Comparison of ENCODE assay signal across 8 cellular contexts in genomic region chr16:87766485-87766797, GRCh38. TPM values are rescaled to one million over a fixed set of nuclear protein-coding genes. Genes with fewer than 3 reads are reported as not detected.
DNase-seq lines count a peak whose midpoint lies in the region; ATAC-seq and TF ChIP-seq lines count a peak whose summit lies in the region.

No MANE protein-coding gene starts in this region.

- H3K9ac ChIP-seq in HCT116 (ENCODE audit: low read length): peak overlapping the region; percentile 86

- H3K9me2 ChIP-seq in HCT116 (ENCODE audit: insufficient read depth) (no peaks in the 10 kb centered on the region), hepatocyte (replicated peaks; ENCODE audit: insufficient read depth) (no peaks in the 10 kb centered on the region)

- H2AFZ ChIP-seq in HCT116 (ENCODE audit: low read depth, low read length, poor library complexity, severe bottlenecking) (no peak overlapping the region), hepatocyte (peak overlapping the region; percentile 77)

- 84% methylated on average over 17 of the region's 17 CpGs for WGBS in hepatocyte (ENCODE audit: low lambda C conversion rate, missing lambda C conversion rate)

- intact Hi-C loops in HCT116 (cut with micrococcal nuclease): no loop called here
- intact Hi-C loops in activated CD8-positive, alpha-beta T cell treated with anti-CD3 and anti-CD28 coated beads for 36 hours (cut with micrococcal nuclease): no loop called here

- peaks cover 31% of the 10 kb centered on the region for H3K36me3 Mint-ChIP-seq in activated CD8-positive, alpha-beta T cell treated with anti-CD3 and anti-CD28 coated beads for 36 hours (ENCODE audit: low read depth)

- TF ChIP-seq RAD21 in HCT116 (IDR thresholded peaks at IDR 0.05; ENCODE audit: low read depth): no peak

- peak overlapping the region; percentile 80 to 100 for H3K4me3 ChIP-seq in HCT116 (replicated peaks in 1 of 2; ENCODE audit: low read depth in 1 of 2, low read length in 2 of 2)
- H3K4me3 ChIP-seq in hepatocyte: peak overlapping the region; percentile 93
- H3K4me3 ChIP-seq in skin epidermis: peak overlapping the region; percentile 74 to 100 (median 90)

- H3K9me3 Mint-ChIP-seq in activated CD8-positive, alpha-beta T cell treated with anti-CD3 and anti-CD28 coated beads for 36 hours: no peaks in the 10 kb centered on the region

- H3K4me1 Mint-ChIP-seq in activated CD8-positive, alpha-beta T cell treated with anti-CD3 and anti-CD28 coated beads for 36 hours (ENCODE audit: low read depth): peaks cover 27% of the 10 kb centered on the region

- peak overlapping the region; percentile 93 for H3K27ac Mint-ChIP-seq in activated CD8-positive, alpha-beta T cell treated with anti-CD3 and anti-CD28 coated beads for 36 hours

- H3K27ac ChIP-seq in HCT116 (ENCODE audit: low read depth, low read length) (peak overlapping the region; percentile 68), hepatocyte (peak overlapping the region; percentile 93), skin epidermis (peak overlapping the region; percentile 63 to 96 (median 90))

- no peak for ATAC-seq in HCT116
- ATAC-seq in activated CD8-positive, alpha-beta T cell treated with anti-CD3 and anti-CD28 coated beads for 36 hours: no peak

- BruUV-seq in HCT116 (replicated peaks; lab: Mats Ljungman, UMichigan): no TSS peak

- no peak for TF ChIP-seq POLR2A in HCT116 (IDR thresholded peaks at IDR 0.05; ENCODE audit: borderline replicate concordance, extremely low read depth, insufficient read depth, insufficient read length)

- no peaks in the 10 kb centered on the region for H3K27me3 Mint-ChIP-seq in activated CD8-positive, alpha-beta T cell treated with anti-CD3 and anti-CD28 coated beads for 36 hours

- H3K4me1 ChIP-seq in HCT116 (ENCODE audit: control insufficient read depth in 1 of 2, insufficient read depth in 2 of 2, low read length in 2 of 2): peaks cover 13 to 29% of the 10 kb centered on the region in 2 experiments
- H3K4me1 ChIP-seq in hepatocyte (ENCODE audit: insufficient read depth): peaks cover 5% of the 10 kb centered on the region

- H3K4me3 Mint-ChIP-seq in activated CD8-positive, alpha-beta T cell treated with anti-CD3 and anti-CD28 coated beads for 36 hours: peak overlapping the region; percentile 86

- H3K79me2 ChIP-seq in HCT116 (ENCODE audit: insufficient read depth, low read length) (peaks cover 45% of the 10 kb centered on the region), hepatocyte (peaks cover 34% of the 10 kb centered on the region)

- CTCF ChIA-PET in HCT116 (lab: Charles Lee): interaction anchor here (0.6 to 2.0 kb wide), 3 partner anchors 11 to 105 kb away, joined by 3 to 13 read pairs (median 11); no protein-coding TSS in a partner anchor
- CTCF ChIA-PET in activated CD8-positive, alpha-beta T cell treated with anti-CD3 and anti-CD28 coated beads for 36 hours (lab: Charles Lee): interaction anchor here (0.6 to 3.8 kb wide), 5 partner anchors 13 to 131 kb away, joined by 3 to 36 read pairs (median 20); no protein-coding TSS in a partner anchor

- H3K4me2 ChIP-seq in HCT116 (ENCODE audit: low read length) (peak overlapping the region; percentile 91), hepatocyte (peak overlapping the region; percentile 87)

- DNase-seq in HCT116 (ENCODE audit: low read depth, low spot score): no peak
- no peak for DNase-seq in activated CD8-positive, alpha-beta T cell treated with anti-CD3 and anti-CD28 coated beads for 36 hours
- no peak for DNase-seq in hepatocyte (ENCODE audit: low spot score)
- no peak for DNase-seq in NCI-H82 treated with DMSO at 0.1 percent for 48 hours (lab: John Stamatoyannopoulos, UW; ENCODE audit: unreplicated experiment)
- no peak for DNase-seq in mucosa of gallbladder (ENCODE audit: low spot score)
- no peak for DNase-seq in middle frontal gyrus (ENCODE audit: extremely low spot score, low spot score)
- DNase-seq in NCI-H345 (lab: John Stamatoyannopoulos, UW): no peak

- H4K20me1 ChIP-seq in HCT116 (ENCODE audit: insufficient read depth) (peaks cover 5% of the 10 kb centered on the region; the same call in 1 of the 2 replicates), hepatocyte (ENCODE audit: insufficient read depth, poor library complexity, severe bottlenecking) (no peaks in the 10 kb centered on the region)

- H3K36me3 ChIP-seq in HCT116 (ENCODE audit: control insufficient read depth in 1 of 2, insufficient read depth in 2 of 2, low read length in 2 of 2): peaks cover 11 to 27% of the 10 kb centered on the region in 2 experiments
- no peaks in the 10 kb centered on the region for H3K36me3 ChIP-seq in hepatocyte (replicated peaks; ENCODE audit: insufficient read depth, low read depth)

- RAD21 ChIA-PET in HCT116 (lab: Charles Lee; ENCODE audit: low non-redundant PET in 1 of 2, low total read pairs in 2 of 2, uncharacterized antibody in 2 of 2, unreplicated experiment in 2 of 2): no interaction called here

- H3K27me3 ChIP-seq in HCT116 (ENCODE audit: insufficient read depth, low read length): no peaks in the 10 kb centered on the region
- H3K27me3 ChIP-seq in hepatocyte: no peaks in the 10 kb centered on the region

- H3K9me3 ChIP-seq in HCT116 (ENCODE audit: control insufficient read depth in 1 of 2, insufficient read depth in 1 of 2, low read depth in 1 of 2, low read length in 2 of 2) (no peaks in the 10 kb centered on the region), hepatocyte (ENCODE audit: low read depth) (no peaks in the 10 kb centered on the region)

- POLR2A ChIA-PET in HCT116 (lab: Charles Lee): interaction anchor here (0.6 to 2.2 kb wide), 5 partner anchors 10 to 254 kb away, joined by 4 to 20 read pairs (median 5); partner anchors contain the start of gene SLC7A5
- POLR2A ChIA-PET in activated CD8-positive, alpha-beta T cell treated with anti-CD3 and anti-CD28 coated beads for 36 hours (lab: Charles Lee): interaction anchor here (0.8 to 2.2 kb wide), 10 partner anchors 8 to 109 kb away, joined by 3 to 19 read pairs (median 6); no protein-coding TSS in a partner anchor

- no peak for TF ChIP-seq CTCF in HCT116 (IDR thresholded peaks at IDR 0.05 in 2 of 3, conservative IDR thresholded peaks at IDR 0.05 in 1 of 3; ENCODE audit: borderline replicate concordance in 1 of 3, insufficient read depth in 1 of 3, low read depth in 2 of 3, low read length in 2 of 3)
- TF ChIP-seq CTCF in activated CD8-positive, alpha-beta T cell treated with anti-CD3 and anti-CD28 coated beads for 36 hours (IDR thresholded peaks at IDR 0.05): no peak
- no peak for TF ChIP-seq CTCF in hepatocyte (IDR thresholded peaks at IDR 0.05; ENCODE audit: poor library complexity)

TF ChIP-seq in HCT116, 20 proteins besides CTCF, POLR2A, EP300 and RAD21:
- TF ChIP-seq CBX3 (IDR thresholded peaks at IDR 0.05; ENCODE audit: low read depth): no peak
- TF ChIP-seq, protein P1, sequence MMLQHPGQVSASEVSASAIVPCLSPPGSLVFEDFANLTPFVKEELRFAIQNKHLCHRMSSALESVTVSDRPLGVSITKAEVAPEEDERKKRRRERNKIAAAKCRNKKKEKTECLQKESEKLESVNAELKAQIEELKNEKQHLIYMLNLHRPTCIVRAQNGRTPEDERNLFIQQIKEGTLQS (IDR thresholded peaks at IDR 0.05): no peak
- no peak for TF ChIP-seq EZH2 (IDR thresholded peaks at IDR 0.05)
- TF ChIP-seq ZNF274 (IDR thresholded peaks at IDR 0.05; ENCODE audit: low read depth, low read length): no peak
- TF ChIP-seq ZBTB33 (IDR thresholded peaks at IDR 0.05; ENCODE audit: extremely low read depth, insufficient replicate concordance, low read length): no peak
- no peak for TF ChIP-seq ZFX (IDR thresholded peaks at IDR 0.05)
- no peak for TF ChIP-seq CEBPB (IDR thresholded peaks at IDR 0.05; ENCODE audit: low read depth)
- TF ChIP-seq JUND (IDR thresholded peaks at IDR 0.05): no peak

RNA-seq across cellular contexts. Expression of gene KLHDC4, which starts 0.7 kb away (rescaled TPM):
- total RNA-seq in HCT116 (2021; ENCODE audit: unreplicated experiment): 107 TPM
- 52.5 and 56.9 TPM in 2 replicates for polyA plus RNA-seq in HCT116 (2012)
- 10 to 100 TPM; 80.8 to 81.7 TPM for total RNA-seq in activated CD8-positive, alpha-beta T cell treated with anti-CD3 and anti-CD28 coated beads for 36 hours
- total RNA-seq in hepatocyte: 12.8 and 16.3 TPM in 2 replicates
- 15.6 and 17.7 TPM in 2 replicates for polyA plus RNA-seq in hepatocyte
- 31.8 TPM for total RNA-seq in mucosa of gallbladder
